ENCODE assay signal across 10 cellular contexts in genomic region chrX:113019958-113020357, GRCh38.
"Had no signal": no experiment of that assay in that cellular context is flagged by ENCODE, and none has a peak within 500 bp of the region (broad histone marks: within the 10 kb centered on the region; RNA-seq: fewer than 3 reads in every experiment).

No MANE protein-coding gene starts in this region.

- H3K36me3 ChIP-seq: HAP-1 had no signal

- H3K27ac Mint-ChIP-seq: HFFc6, IgD-negative memory B cell had no signal

- H3K4me1 ChIP-seq: HAP-1 had no signal

- H3K9me3 ChIP-seq: HAP-1 had no signal

- H3K36me3 Mint-ChIP-seq: IgD-negative memory B cell had no signal

- H3K4me1 Mint-ChIP-seq: IgD-negative memory B cell had no signal

- H3K4me3 ChIP-seq: GM23248, HAP-1 had no signal

- H3K4me3 Mint-ChIP-seq: HFFc6, IgD-negative memory B cell had no signal

- H3K27ac ChIP-seq: GM23248, HL-60 had no signal

- H3K27me3 Mint-ChIP-seq: IgD-negative memory B cell had no signal

- H2AFZ ChIP-seq: GM23248 had no signal

- DNase-seq: GM23248, GOT3, H7, HFFc6, KBM-7 had no signal

- ATAC-seq: HCT116, HepG2 had no signal
